In genomic region chr14:34537677-34538009, GRCh38 we compare ENCODE assay signal across 13 cellular contexts. TPM values are rescaled to one million over a fixed set of nuclear protein-coding genes. Genes with fewer than 3 reads are reported as not detected.
DNase-seq lines count a peak whose midpoint lies in the region; ATAC-seq and TF ChIP-seq lines count a peak whose summit lies in the region.
"Had no signal": no experiment of that assay in that cellular context is flagged by ENCODE, and none has a peak within 500 bp of the region (broad histone marks: within the 10 kb centered on the region; RNA-seq: fewer than 3 reads in every experiment).

No MANE protein-coding gene starts in this region.

- peak overlapping the region; percentile 24 for H3K27ac Mint-ChIP-seq in activated CD8-positive, alpha-beta memory T cell treated with anti-CD3 and anti-CD28 coated beads, Interleukin-2, amount 10 ng/mL, durations not matched to agents 7 days and 5 days
- no peak overlapping the region for H3K27ac Mint-ChIP-seq in activated T-helper 1 cell treated with anti-CD3 and anti-CD28 coated beads, Interleukin-12 subunit alpha, Interleukin-12 subunit beta, Interleukin-2, Interleukin-4 antibody, amounts not matched to agents 30 ng/mL and 10 ng/mL and 1 ng/mL, durations not matched to agents 14 hours and 24 hours and 36 hours

- no peaks in the 10 kb centered on the region for H3K9me3 Mint-ChIP-seq in activated CD8-positive, alpha-beta memory T cell treated with anti-CD3 and anti-CD28 coated beads, Interleukin-2, amount 10 ng/mL, durations not matched to agents 7 days and 5 days (ENCODE audit: low read depth)
- H3K9me3 Mint-ChIP-seq in activated T-helper 1 cell treated with anti-CD3 and anti-CD28 coated beads, Interleukin-12 subunit alpha, Interleukin-12 subunit beta, Interleukin-2, Interleukin-4 antibody, amounts not matched to agents 30 ng/mL and 10 ng/mL and 1 ng/mL, durations not matched to agents 14 hours and 24 hours and 36 hours: no peaks in the 10 kb centered on the region

- H3K27ac ChIP-seq in hepatocyte (peak overlapping the region; percentile 22), smooth muscle cell (ENCODE audit: low read depth) (peak overlapping the region; percentile 87)
- H3K27ac ChIP-seq: SK-N-MC had no signal

- no peak overlapping the region for H3K4me3 Mint-ChIP-seq in activated CD8-positive, alpha-beta memory T cell treated with anti-CD3 and anti-CD28 coated beads, Interleukin-2, amount 10 ng/mL, durations not matched to agents 7 days and 5 days
- peak overlapping the region; percentile 11 for H3K4me3 Mint-ChIP-seq in activated T-helper 1 cell treated with anti-CD3 and anti-CD28 coated beads, Interleukin-12 subunit alpha, Interleukin-12 subunit beta, Interleukin-2, Interleukin-4 antibody, amounts not matched to agents 30 ng/mL and 10 ng/mL and 1 ng/mL, durations not matched to agents 14 hours and 24 hours and 36 hours

- H3K27me3 Mint-ChIP-seq in activated CD8-positive, alpha-beta memory T cell treated with anti-CD3 and anti-CD28 coated beads, Interleukin-2, amount 10 ng/mL, durations not matched to agents 7 days and 5 days: no peaks in the 10 kb centered on the region
- H3K27me3 Mint-ChIP-seq in activated T-helper 1 cell treated with anti-CD3 and anti-CD28 coated beads, Interleukin-12 subunit alpha, Interleukin-12 subunit beta, Interleukin-2, Interleukin-4 antibody, amounts not matched to agents 30 ng/mL and 10 ng/mL and 1 ng/mL, durations not matched to agents 14 hours and 24 hours and 36 hours (ENCODE audit: insufficient read depth): no peaks in the 10 kb centered on the region

- TF ChIP-seq CTCF in hepatocyte (IDR thresholded peaks at IDR 0.05; ENCODE audit: poor library complexity) (no peak), smooth muscle cell (IDR thresholded peaks at IDR 0.05; ENCODE audit: borderline replicate concordance, insufficient read depth, poor library complexity, severe bottlenecking) (no peak)

- H3K79me2 ChIP-seq in hepatocyte (peaks cover 39% of the 10 kb centered on the region), smooth muscle cell (ENCODE audit: low read depth) (peaks cover 37% of the 10 kb centered on the region)

- WGBS in hepatocyte (ENCODE audit: low lambda C conversion rate, missing lambda C conversion rate): 83% methylated on average over 4 of the region's 4 CpGs
- WGBS in smooth muscle cell (ENCODE audit: low lambda C conversion rate): 79% methylated on average over 4 of the region's 4 CpGs

- no peaks in the 10 kb centered on the region for H3K9me2 ChIP-seq in hepatocyte (replicated peaks; ENCODE audit: insufficient read depth)

- no peaks in the 10 kb centered on the region for H3F3A ChIP-seq in smooth muscle cell (ENCODE audit: low read depth)

- no peak for DNase-seq in activated CD8-positive, alpha-beta memory T cell treated with anti-CD3 and anti-CD28 coated beads, Interleukin-2, amount 10 ng/mL, durations not matched to agents 7 days and 5 days
- DNase-seq in activated CD8-positive, alpha-beta memory T cell treated with anti-CD3 and anti-CD28 coated beads, Interleukin-2, amount 50 U/mL, for 4 hours: no peak
- DNase-seq in activated T-helper 1 cell treated with anti-CD3 and anti-CD28 coated beads, Interleukin-12 subunit alpha, Interleukin-12 subunit beta, Interleukin-2, Interleukin-4 antibody, amounts not matched to agents 30 ng/mL and 10 ng/mL and 1 ng/mL, durations not matched to agents 14 hours and 24 hours and 36 hours (ENCODE audit: low spot score): no peak
- no peak for DNase-seq in hepatocyte (ENCODE audit: low spot score)
- DNase-seq in smooth muscle cell (lab: John Stamatoyannopoulos, UW; ENCODE audit: unreplicated experiment): no peak
- no peak for DNase-seq in posterior cingulate gyrus
- no peak for DNase-seq in NCI-H524 (lab: John Stamatoyannopoulos, UW)
- DNase-seq: amygdala; NCI-H1417 treated with DMSO at 0.1 percent for 48 hours; nucleus accumbens; stimulated activated naive CD8-positive, alpha-beta T cell treated with anti-CD3 and anti-CD28 coated beads, Interleukin-15, Interleukin-2, amounts not matched to agents 100 U/mL and 50 U/mL, for 24 hours had no signal

- peak overlapping the region; percentile 82 for H3K4me2 ChIP-seq in hepatocyte
- H3K4me2 ChIP-seq in smooth muscle cell: peak overlapping the region; percentile 87

- H3K4me1 ChIP-seq in hepatocyte (ENCODE audit: insufficient read depth) (peaks cover 16% of the 10 kb centered on the region), smooth muscle cell (ENCODE audit: low read depth) (peaks cover 14% of the 10 kb centered on the region)

- H2AFZ ChIP-seq in hepatocyte (no peak overlapping the region), smooth muscle cell (ENCODE audit: low read depth) (no peak overlapping the region)

- H4K20me1 ChIP-seq in hepatocyte (ENCODE audit: insufficient read depth, poor library complexity, severe bottlenecking): no peaks in the 10 kb centered on the region
- peaks cover 11% of the 10 kb centered on the region for H4K20me1 ChIP-seq in smooth muscle cell (ENCODE audit: low read depth)

- H3K27me3 ChIP-seq in hepatocyte (no peaks in the 10 kb centered on the region), smooth muscle cell (ENCODE audit: low read depth) (no peaks in the 10 kb centered on the region)

- no peak for ATAC-seq in activated CD8-positive, alpha-beta memory T cell treated with anti-CD3 and anti-CD28 coated beads, Interleukin-2, amount 10 ng/mL, durations not matched to agents 7 days and 5 days
- no peak for ATAC-seq in GM19023 (IDR thresholded peaks at IDR 0.05; ENCODE audit: unreplicated experiment)
- ATAC-seq: stimulated activated naive CD8-positive, alpha-beta T cell treated with anti-CD3 and anti-CD28 coated beads, Interleukin-15, Interleukin-2, amounts not matched to agents 100 U/mL and 50 U/mL, for 24 hours had no signal

- H3K9me3 ChIP-seq in hepatocyte (ENCODE audit: low read depth) (no peaks in the 10 kb centered on the region), smooth muscle cell (replicated peaks; ENCODE audit: low read depth) (no peaks in the 10 kb centered on the region)

- H3K36me3 ChIP-seq in hepatocyte (replicated peaks; ENCODE audit: insufficient read depth, low read depth) (no peaks in the 10 kb centered on the region), smooth muscle cell (ENCODE audit: low read depth) (peaks cover 14% of the 10 kb centered on the region)

- peaks cover 23% of the 10 kb centered on the region for H3K4me1 Mint-ChIP-seq in activated CD8-positive, alpha-beta memory T cell treated with anti-CD3 and anti-CD28 coated beads, Interleukin-2, amount 10 ng/mL, durations not matched to agents 7 days and 5 days
- H3K4me1 Mint-ChIP-seq in activated T-helper 1 cell treated with anti-CD3 and anti-CD28 coated beads, Interleukin-12 subunit alpha, Interleukin-12 subunit beta, Interleukin-2, Interleukin-4 antibody, amounts not matched to agents 30 ng/mL and 10 ng/mL and 1 ng/mL, durations not matched to agents 14 hours and 24 hours and 36 hours (ENCODE audit: low read depth): peaks cover 23% of the 10 kb centered on the region

- CTCF ChIA-PET in activated CD8-positive, alpha-beta memory T cell treated with anti-CD3 and anti-CD28 coated beads, Interleukin-2, amount 10 ng/mL, durations not matched to agents 7 days and 5 days (lab: Charles Lee): no interaction called here

- H3K9ac ChIP-seq in smooth muscle cell (ENCODE audit: low read depth): no peak overlapping the region

- peaks cover 12% of the 10 kb centered on the region for H3K36me3 Mint-ChIP-seq in activated CD8-positive, alpha-beta memory T cell treated with anti-CD3 and anti-CD28 coated beads, Interleukin-2, amount 10 ng/mL, durations not matched to agents 7 days and 5 days
- peaks cover 17% of the 10 kb centered on the region for H3K36me3 Mint-ChIP-seq in activated T-helper 1 cell treated with anti-CD3 and anti-CD28 coated beads, Interleukin-12 subunit alpha, Interleukin-12 subunit beta, Interleukin-2, Interleukin-4 antibody, amounts not matched to agents 30 ng/mL and 10 ng/mL and 1 ng/mL, durations not matched to agents 14 hours and 24 hours and 36 hours (ENCODE audit: low read depth)

- intact Hi-C loops in activated T-helper 1 cell treated with anti-CD3 and anti-CD28 coated beads, Interleukin-12 subunit alpha, Interleukin-12 subunit beta, Interleukin-2, Interleukin-4 antibody, amounts not matched to agents 30 ng/mL and 10 ng/mL and 1 ng/mL, durations not matched to agents 14 hours and 24 hours and 36 hours (cut with micrococcal nuclease): loop anchor here (5.0 to 10.0 kb wide), 7 partner anchors 75 to 1785 kb away; partner anchors contain the start of genes BRMS1L, FAM177A1, MBIP and SPTSSA
- intact Hi-C loops in posterior cingulate gyrus (cut with DNase I): loop anchor here (5.0 kb wide), 1 partner anchor 75 kb away; the partner anchor contains the start of gene SPTSSA

- H3K4me3 ChIP-seq in hepatocyte (no peak overlapping the region), smooth muscle cell (peak overlapping the region; percentile 83)

RNA-seq across cellular contexts. Expression of gene EAPP, which starts 1.9 kb away (rescaled TPM):
- 10 to 100 TPM; 25.2 to 29.8 TPM for total RNA-seq in activated CD8-positive, alpha-beta memory T cell treated with anti-CD3 and anti-CD28 coated beads, Interleukin-2, amount 10 ng/mL, durations not matched to agents 7 days and 5 days
- 34.4 and 35.1 TPM in 2 replicates for total RNA-seq in activated T-helper 1 cell treated with anti-CD3 and anti-CD28 coated beads, Interleukin-12 subunit alpha, Interleukin-12 subunit beta, Interleukin-2, Interleukin-4 antibody, amounts not matched to agents 30 ng/mL and 10 ng/mL and 1 ng/mL, durations not matched to agents 14 hours and 24 hours and 36 hours
- total RNA-seq in hepatocyte: 42.1 and 49.1 TPM in 2 replicates
- 51.8 and 56.1 TPM in 2 replicates for polyA plus RNA-seq in hepatocyte
- total RNA-seq in smooth muscle cell: 45.6 and 50.3 TPM in 2 replicates
- 42.3 and 43.1 TPM in 2 replicates for polyA plus RNA-seq in smooth muscle cell
